Comparison of ENCODE assay signal across 24 cellular contexts in genomic region chr20:47481330-47482216, GRCh38. TPM values are rescaled to one million over a fixed set of nuclear protein-coding genes. Genes with fewer than 3 reads are reported as not detected.
A peak's percentile ranks its signal among the peaks of the same experiment; 100 is the strongest.
DNase-seq lines count a peak whose midpoint lies in the region; ATAC-seq, FAIRE-seq and TF ChIP-seq lines count a peak whose summit lies in the region.
"Had no signal": no experiment of that assay in that cellular context is flagged by ENCODE, and none has a peak within 500 bp of the region (broad histone marks: within the 10 kb centered on the region; RNA-seq: fewer than 3 reads in every experiment).

No MANE protein-coding gene starts in this region.

- H3K27me3 Mint-ChIP-seq in dendritic cell treated with granulocyte-macrophage colony-stimulating factor and Interleukin-4, amounts not matched to agents 40 ng/mL and 50 ng/mL, for 4 days = peaks cover 1% of the 10 kb centered on the region

- peak overlapping the region; percentile 95 for H3K27ac Mint-ChIP-seq in dendritic cell treated with granulocyte-macrophage colony-stimulating factor and Interleukin-4, amounts not matched to agents 40 ng/mL and 50 ng/mL, for 4 days

- DNase-seq in GM12892 (ENCODE audit: insufficient read length) = no peak
- DNase-seq in HTR-8/SVneo (ENCODE audit: insufficient read length, low spot score) = no peak
- peak; percentile 52 for DNase-seq in RWPE1 (ENCODE audit: low spot score)
- no peak for DNase-seq in AG08396 (ENCODE audit: low spot score)
- DNase-seq in NCI-H1092 treated with DMSO at 0.1 percent for 48 hours (lab: John Stamatoyannopoulos, UW) = no peak
- no peak for DNase-seq in NK-92 treated with Interleukin-12 subunit alpha and Interleukin-12 subunit beta, amount 100 ng/mL, for 24 hours (lab: John Stamatoyannopoulos, UW)
- DNase-seq: activated effector memory CD4-positive, alpha-beta T cell treated with Interleukin-2 at 50 U/mL for 16 hours; dermis blood vessel endothelial cell; foreskin fibroblast; HCEC 1CT; hypothalamus; NCI-H1436; NCI-H2171; NCI-H69; occipital lobe; spleen; stimulated activated CD4-positive, alpha-beta T cell treated with anti-CD3 and anti-CD28 coated beads, Interleukin-4, amount 100 ng/mL, for 4 hours; T-helper 9 cell had no signal

- H3K9me3 Mint-ChIP-seq in dendritic cell treated with granulocyte-macrophage colony-stimulating factor and Interleukin-4, amounts not matched to agents 40 ng/mL and 50 ng/mL, for 4 days = no peaks in the 10 kb centered on the region

- CTCF ChIA-PET in RWPE1 (lab: Yijun Ruan, JAX) = interaction anchor here (0.6 to 1.5 kb wide), 5 partner anchors 9 to 97 kb away, joined by 3 to 15 read pairs (median 4); no protein-coding TSS in a partner anchor

- intact Hi-C loops in dendritic cell treated with granulocyte-macrophage colony-stimulating factor and Interleukin-4, amounts not matched to agents 40 ng/mL and 50 ng/mL, for 4 days (cut with micrococcal nuclease) = no loop called here

- H3K36me3 Mint-ChIP-seq in dendritic cell treated with granulocyte-macrophage colony-stimulating factor and Interleukin-4, amounts not matched to agents 40 ng/mL and 50 ng/mL, for 4 days (ENCODE audit: low read depth) = no peaks in the 10 kb centered on the region

- ATAC-seq in HG03045 (IDR thresholded peaks at IDR 0.05; ENCODE audit: unreplicated experiment) = no peak

- no peak overlapping the region for H3K4me3 Mint-ChIP-seq in dendritic cell treated with granulocyte-macrophage colony-stimulating factor and Interleukin-4, amounts not matched to agents 40 ng/mL and 50 ng/mL, for 4 days

- peak overlapping the region; percentile 79 for H3K27ac ChIP-seq in RWPE1
- H3K27ac ChIP-seq: breast epithelium, SJSA1 had no signal

- TF ChIP-seq POLR2A in GM12892 (IDR thresholded peaks at IDR 0.05; ENCODE audit: low read depth, low read length) = no peak

- TF ChIP-seq CTCF in RWPE1 (conservative IDR thresholded peaks at IDR 0.05; ENCODE audit: low read depth) = no peak

- FAIRE-seq in GM12892 (lab: Jason Lieb, UNC) = peak; percentile 17
- peak; percentile 63 for FAIRE-seq in HTR-8/SVneo (lab: Jason Lieb, UNC)
- FAIRE-seq: endothelial cell of umbilical vein, islet of Langerhans had no signal

- peaks cover 40% of the 10 kb centered on the region for H3K4me1 Mint-ChIP-seq in dendritic cell treated with granulocyte-macrophage colony-stimulating factor and Interleukin-4, amounts not matched to agents 40 ng/mL and 50 ng/mL, for 4 days (ENCODE audit: low read depth)

- POLR2A ChIA-PET in RWPE1 (lab: Yijun Ruan, JAX; ENCODE audit: low non-redundant PET) = interaction anchor here (0.5 kb wide), 1 partner anchor 28 kb away, joined by 3 read pairs; no protein-coding TSS in a partner anchor

RNA-seq across cellular contexts. Expression of gene NCOA3, which starts 20.1 kb away (rescaled TPM):
- 43.1 TPM for polyA plus RNA-seq in GM12892 (2012; ENCODE audit: missing spikeins)
